ENCODE assay signal across 1 cellular context in the genomic region with DNA sequence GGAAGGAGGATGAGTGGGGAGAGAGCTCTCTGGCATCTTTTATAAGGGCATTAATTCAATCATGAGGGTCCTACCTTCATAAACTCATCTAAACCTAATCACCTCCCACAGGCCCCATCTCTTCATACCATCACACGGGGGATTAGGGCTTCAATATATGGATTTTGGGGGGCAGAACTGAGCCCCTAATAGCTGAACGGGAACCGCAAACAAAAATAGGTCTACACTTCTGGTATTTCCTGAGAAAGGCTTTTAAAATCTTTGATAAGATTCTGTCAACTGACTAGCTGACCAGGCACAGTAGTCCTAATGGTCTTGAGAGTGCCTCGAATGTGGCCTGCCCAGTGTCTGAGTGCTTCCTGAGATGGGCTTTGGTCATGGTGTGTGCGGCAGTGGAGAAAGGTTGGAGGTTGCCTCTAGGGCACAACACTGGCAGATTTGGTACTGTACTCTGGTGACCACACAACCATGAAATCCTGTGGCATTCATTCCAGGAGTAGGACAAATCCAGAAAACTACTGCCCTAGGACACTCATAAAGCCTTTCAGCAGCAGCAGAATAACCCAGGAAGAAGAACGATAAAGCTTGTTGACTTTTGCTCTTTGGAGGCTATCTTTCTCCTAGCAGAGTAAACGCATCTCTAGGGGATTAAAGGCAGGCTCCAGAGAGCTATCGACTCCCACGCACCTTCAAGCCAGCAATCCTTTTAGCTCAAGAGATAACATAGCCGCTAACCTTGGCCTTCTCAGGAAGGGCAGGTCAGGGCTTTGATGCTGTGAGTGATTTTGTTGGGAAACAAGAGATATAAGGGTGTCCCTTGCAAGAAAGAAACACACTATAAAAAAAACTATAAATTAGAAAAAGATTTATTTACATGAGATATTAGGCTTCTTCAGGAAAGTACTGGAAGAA.
TF ChIP-seq lines count a peak whose summit lies in the region.

No MANE protein-coding gene starts in this region.

TF ChIP-seq in HepG2, 621 proteins besides CTCF, POLR2A, EP300 and RAD21 (continued from another document and continues in another):
- TF ChIP-seq MLXIP (CRISPR knock-in tag; IDR thresholded peaks at IDR 0.05; ENCODE audit: borderline replicate concordance) (0 out of 2 replicates have a peak, but pooled peaks have one; percentile 62), KAT8 (CRISPR knock-in tag; IDR thresholded peaks at IDR 0.05) (peak; percentile 95), TAF1 (CRISPR knock-in tag; IDR thresholded peaks at IDR 0.05) (peak; percentile 50; the same call in 1 of the 2 replicates), ATAD3A (CRISPR knock-in tag; IDR thresholded peaks at IDR 0.05) (no peak), ZNF44 (CRISPR knock-in tag; IDR thresholded peaks at IDR 0.05) (peak; percentile 95), ZNF503 (CRISPR knock-in tag; IDR thresholded peaks at IDR 0.05) (peak; percentile 100), ZNF430 (CRISPR knock-in tag; IDR thresholded peaks at IDR 0.05) (peak; percentile 95), ZNF746 (CRISPR knock-in tag; IDR thresholded peaks at IDR 0.05) (peak; percentile 92; the same call in 1 of the 2 replicates), RFX3 (CRISPR knock-in tag; IDR thresholded peaks at IDR 0.05) (peak; percentile 59; the same call in 1 of the 2 replicates), ELF4 (CRISPR knock-in tag; IDR thresholded peaks at IDR 0.05; ENCODE audit: borderline replicate concordance) (peak; percentile 65; the same call in 1 of the 2 replicates), ZNF337 (CRISPR knock-in tag; IDR thresholded peaks at IDR 0.05; ENCODE audit: borderline replicate concordance, low read depth) (peak; percentile 83; the same call in 1 of the 2 replicates), RNF2 (conservative IDR thresholded peaks at IDR 0.05; ENCODE audit: low read depth) (no peak), HBP1 (CRISPR knock-in tag; IDR thresholded peaks at IDR 0.05; ENCODE audit: low read depth) (peak; percentile 86), AGO2 (optimal IDR thresholded peaks at IDR 0.05; ENCODE audit: low read depth, low read length) (no peak), YEATS2 (CRISPR knock-in tag; IDR thresholded peaks at IDR 0.05; ENCODE audit: borderline replicate concordance) (no peak; the same call in 1 of the 2 replicates), RBFOX2 (IDR thresholded peaks at IDR 0.05; ENCODE audit: low read depth, low read length) (peak; percentile 63), PAXIP1 (CRISPR knock-in tag; conservative IDR thresholded peaks at IDR 0.05) (peak; percentile 99), ARNT2 (CRISPR knock-in tag; IDR thresholded peaks at IDR 0.05; ENCODE audit: low read depth) (peak; percentile 33; the same call in 1 of the 2 replicates), ZNF253 (CRISPR knock-in tag; IDR thresholded peaks at IDR 0.05; ENCODE audit: borderline replicate concordance) (no peak), HNRNPH1 (optimal IDR thresholded peaks at IDR 0.05; ENCODE audit: low read depth, low read length) (no peak), ZNF576 (CRISPR knock-in tag; IDR thresholded peaks at IDR 0.05) (no peak)
- TF ChIP-seq, protein P1, sequence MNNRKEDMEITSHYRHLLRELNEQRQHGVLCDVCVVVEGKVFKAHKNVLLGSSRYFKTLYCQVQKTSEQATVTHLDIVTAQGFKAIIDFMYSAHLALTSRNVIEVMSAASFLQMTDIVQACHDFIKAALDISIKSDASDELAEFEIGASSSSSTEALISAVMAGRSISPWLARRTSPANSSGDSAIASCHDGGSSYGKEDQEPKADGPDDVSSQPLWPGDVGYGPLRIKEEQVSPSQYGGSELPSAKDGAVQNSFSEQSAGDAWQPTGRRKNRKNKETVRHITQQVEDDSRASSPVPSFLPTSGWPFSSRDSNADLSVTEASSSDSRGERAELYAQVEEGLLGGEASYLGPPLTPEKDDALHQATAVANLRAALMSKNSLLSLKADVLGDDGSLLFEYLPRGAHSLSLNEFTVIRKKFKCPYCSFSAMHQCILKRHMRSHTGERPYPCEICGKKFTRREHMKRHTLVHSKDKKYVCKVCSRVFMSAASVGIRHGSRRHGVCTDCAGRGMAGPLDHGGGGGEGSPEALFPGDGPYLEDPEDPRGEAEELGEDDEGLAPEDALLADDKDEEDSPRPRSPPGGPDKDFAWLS (CRISPR knock-in tag; IDR thresholded peaks at IDR 0.05; ENCODE audit: borderline replicate concordance) = 0 out of 2 replicates have a peak, but pooled peaks have one; percentile 43
- TF ChIP-seq, protein P2, sequence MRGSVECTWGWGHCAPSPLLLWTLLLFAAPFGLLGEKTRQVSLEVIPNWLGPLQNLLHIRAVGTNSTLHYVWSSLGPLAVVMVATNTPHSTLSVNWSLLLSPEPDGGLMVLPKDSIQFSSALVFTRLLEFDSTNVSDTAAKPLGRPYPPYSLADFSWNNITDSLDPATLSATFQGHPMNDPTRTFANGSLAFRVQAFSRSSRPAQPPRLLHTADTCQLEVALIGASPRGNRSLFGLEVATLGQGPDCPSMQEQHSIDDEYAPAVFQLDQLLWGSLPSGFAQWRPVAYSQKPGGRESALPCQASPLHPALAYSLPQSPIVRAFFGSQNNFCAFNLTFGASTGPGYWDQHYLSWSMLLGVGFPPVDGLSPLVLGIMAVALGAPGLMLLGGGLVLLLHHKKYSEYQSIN (CRISPR knock-in tag; IDR thresholded peaks at IDR 0.05; ENCODE audit: borderline replicate concordance) = no peak
- TF ChIP-seq, protein P3, sequence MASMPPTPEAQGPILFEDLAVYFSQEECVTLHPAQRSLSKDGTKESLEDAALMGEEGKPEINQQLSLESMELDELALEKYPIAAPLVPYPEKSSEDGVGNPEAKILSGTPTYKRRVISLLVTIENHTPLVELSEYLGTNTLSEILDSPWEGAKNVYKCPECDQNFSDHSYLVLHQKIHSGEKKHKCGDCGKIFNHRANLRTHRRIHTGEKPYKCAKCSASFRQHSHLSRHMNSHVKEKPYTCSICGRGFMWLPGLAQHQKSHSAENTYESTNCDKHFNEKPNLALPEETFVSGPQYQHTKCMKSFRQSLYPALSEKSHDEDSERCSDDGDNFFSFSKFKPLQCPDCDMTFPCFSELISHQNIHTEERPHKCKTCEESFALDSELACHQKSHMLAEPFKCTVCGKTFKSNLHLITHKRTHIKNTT (CRISPR knock-in tag; IDR thresholded peaks at IDR 0.05) = no peak
- TF ChIP-seq, protein P4, sequence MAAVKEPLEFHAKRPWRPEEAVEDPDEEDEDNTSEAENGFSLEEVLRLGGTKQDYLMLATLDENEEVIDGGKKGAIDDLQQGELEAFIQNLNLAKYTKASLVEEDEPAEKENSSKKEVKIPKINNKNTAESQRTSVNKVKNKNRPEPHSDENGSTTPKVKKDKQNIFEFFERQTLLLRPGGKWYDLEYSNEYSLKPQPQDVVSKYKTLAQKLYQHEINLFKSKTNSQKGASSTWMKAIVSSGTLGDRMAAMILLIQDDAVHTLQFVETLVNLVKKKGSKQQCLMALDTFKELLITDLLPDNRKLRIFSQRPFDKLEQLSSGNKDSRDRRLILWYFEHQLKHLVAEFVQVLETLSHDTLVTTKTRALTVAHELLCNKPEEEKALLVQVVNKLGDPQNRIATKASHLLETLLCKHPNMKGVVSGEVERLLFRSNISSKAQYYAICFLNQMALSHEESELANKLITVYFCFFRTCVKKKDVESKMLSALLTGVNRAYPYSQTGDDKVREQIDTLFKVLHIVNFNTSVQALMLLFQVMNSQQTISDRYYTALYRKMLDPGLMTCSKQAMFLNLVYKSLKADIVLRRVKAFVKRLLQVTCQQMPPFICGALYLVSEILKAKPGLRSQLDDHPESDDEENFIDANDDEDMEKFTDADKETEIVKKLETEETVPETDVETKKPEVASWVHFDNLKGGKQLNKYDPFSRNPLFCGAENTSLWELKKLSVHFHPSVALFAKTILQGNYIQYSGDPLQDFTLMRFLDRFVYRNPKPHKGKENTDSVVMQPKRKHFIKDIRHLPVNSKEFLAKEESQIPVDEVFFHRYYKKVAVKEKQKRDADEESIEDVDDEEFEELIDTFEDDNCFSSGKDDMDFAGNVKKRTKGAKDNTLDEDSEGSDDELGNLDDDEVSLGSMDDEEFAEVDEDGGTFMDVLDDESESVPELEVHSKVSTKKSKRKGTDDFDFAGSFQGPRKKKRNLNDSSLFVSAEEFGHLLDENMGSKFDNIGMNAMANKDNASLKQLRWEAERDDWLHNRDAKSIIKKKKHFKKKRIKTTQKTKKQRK (IDR thresholded peaks at IDR 0.05; ENCODE audit: low read length) = no peak
- TF ChIP-seq, protein P5, sequence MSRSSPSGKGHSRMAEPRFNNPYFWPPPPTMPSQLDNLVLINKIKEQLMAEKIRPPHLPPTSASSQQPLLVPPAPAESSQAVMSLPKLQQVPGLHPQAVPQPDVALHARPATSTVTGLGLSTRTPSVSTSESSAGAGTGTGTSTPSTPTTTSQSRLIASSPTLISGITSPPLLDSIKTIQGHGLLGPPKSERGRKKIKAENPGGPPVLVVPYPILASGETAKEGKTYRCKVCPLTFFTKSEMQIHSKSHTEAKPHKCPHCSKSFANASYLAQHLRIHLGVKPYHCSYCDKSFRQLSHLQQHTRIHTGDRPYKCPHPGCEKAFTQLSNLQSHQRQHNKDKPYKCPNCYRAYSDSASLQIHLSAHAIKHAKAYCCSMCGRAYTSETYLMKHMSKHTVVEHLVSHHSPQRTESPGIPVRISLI (CRISPR knock-in tag; IDR thresholded peaks at IDR 0.05; ENCODE audit: borderline replicate concordance) = peak; percentile 94
